ENCODE assay signal across 1 cellular context in genomic region chr10:73773152-73773879, GRCh38.
TF ChIP-seq lines count a peak whose summit lies in the region.

No MANE protein-coding gene starts in this region.

TF ChIP-seq in HCT116, 20 proteins besides CTCF, POLR2A, EP300 and RAD21 (continued from another document):
- TF ChIP-seq, protein P1, sequence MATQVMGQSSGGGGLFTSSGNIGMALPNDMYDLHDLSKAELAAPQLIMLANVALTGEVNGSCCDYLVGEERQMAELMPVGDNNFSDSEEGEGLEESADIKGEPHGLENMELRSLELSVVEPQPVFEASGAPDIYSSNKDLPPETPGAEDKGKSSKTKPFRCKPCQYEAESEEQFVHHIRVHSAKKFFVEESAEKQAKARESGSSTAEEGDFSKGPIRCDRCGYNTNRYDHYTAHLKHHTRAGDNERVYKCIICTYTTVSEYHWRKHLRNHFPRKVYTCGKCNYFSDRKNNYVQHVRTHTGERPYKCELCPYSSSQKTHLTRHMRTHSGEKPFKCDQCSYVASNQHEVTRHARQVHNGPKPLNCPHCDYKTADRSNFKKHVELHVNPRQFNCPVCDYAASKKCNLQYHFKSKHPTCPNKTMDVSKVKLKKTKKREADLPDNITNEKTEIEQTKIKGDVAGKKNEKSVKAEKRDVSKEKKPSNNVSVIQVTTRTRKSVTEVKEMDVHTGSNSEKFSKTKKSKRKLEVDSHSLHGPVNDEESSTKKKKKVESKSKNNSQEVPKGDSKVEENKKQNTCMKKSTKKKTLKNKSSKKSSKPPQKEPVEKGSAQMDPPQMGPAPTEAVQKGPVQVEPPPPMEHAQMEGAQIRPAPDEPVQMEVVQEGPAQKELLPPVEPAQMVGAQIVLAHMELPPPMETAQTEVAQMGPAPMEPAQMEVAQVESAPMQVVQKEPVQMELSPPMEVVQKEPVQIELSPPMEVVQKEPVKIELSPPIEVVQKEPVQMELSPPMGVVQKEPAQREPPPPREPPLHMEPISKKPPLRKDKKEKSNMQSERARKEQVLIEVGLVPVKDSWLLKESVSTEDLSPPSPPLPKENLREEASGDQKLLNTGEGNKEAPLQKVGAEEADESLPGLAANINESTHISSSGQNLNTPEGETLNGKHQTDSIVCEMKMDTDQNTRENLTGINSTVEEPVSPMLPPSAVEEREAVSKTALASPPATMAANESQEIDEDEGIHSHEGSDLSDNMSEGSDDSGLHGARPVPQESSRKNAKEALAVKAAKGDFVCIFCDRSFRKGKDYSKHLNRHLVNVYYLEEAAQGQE (IDR thresholded peaks at IDR 0.05; ENCODE audit: low read depth) = no peak
- TF ChIP-seq EZH2phosphoT487 (IDR thresholded peaks at IDR 0.05; ENCODE audit: borderline replicate concordance) (no peak), TCF7L2 (IDR thresholded peaks at IDR 0.05; ENCODE audit: borderline replicate concordance, extremely low read depth, insufficient read depth, insufficient read length) (no peak), ZNF274 (IDR thresholded peaks at IDR 0.05; ENCODE audit: low read depth, low read length) (no peak), ZFX (IDR thresholded peaks at IDR 0.05) (no peak), SP1 (IDR thresholded peaks at IDR 0.05; ENCODE audit: low read depth) (no peak), EGR1 (IDR thresholded peaks at IDR 0.05; ENCODE audit: low read depth) (no peak), SIN3A (IDR thresholded peaks at IDR 0.05; ENCODE audit: low read depth) (no peak), FOSL1 (IDR thresholded peaks at IDR 0.05; ENCODE audit: low read depth) (no peak)
